In genomic region chr2:27703638-27704341, GRCh38 we compare ENCODE assay signal across 8 cellular contexts. TPM values are rescaled to one million over a fixed set of nuclear protein-coding genes. Genes with fewer than 3 reads are reported as not detected.
DNase-seq lines count a peak whose midpoint lies in the region; ATAC-seq and TF ChIP-seq lines count a peak whose summit lies in the region.

No MANE protein-coding gene starts in this region.

- H3K27ac Mint-ChIP-seq in CD4-positive, alpha-beta T cell: no peak overlapping the region

- H3K9me3 Mint-ChIP-seq in CD4-positive, alpha-beta T cell: no peaks in the 10 kb centered on the region

- DNase-seq in CD4-positive, alpha-beta T cell: peak; percentile 71 to 84 (median 78)
- DNase-seq in HFF-Myc (ENCODE audit: extremely low read depth, low read depth) (peak; percentile 99), NCI-H510A (lab: John Stamatoyannopoulos, UW) (peak; percentile 21), cerebellar cortex (ENCODE audit: low spot score) (peak; percentile 87), left lung (peak in 1 of 2 donors; percentile 82)
- peak; percentile 81 for DNase-seq in activated CD4-positive, CD25-positive, alpha-beta regulatory T cell treated with anti-CD3 and anti-CD28 coated beads, Interleukin-2, amount 50 U/mL, for 72 hours
- peak; percentile 81 for DNase-seq in stimulated activated CD4-positive, alpha-beta T cell treated with anti-CD3 and anti-CD28 coated beads, Interleukin-4, amount 100 ng/mL, for 1 hour

- TF ChIP-seq CTCF in CD4-positive, alpha-beta T cell (IDR thresholded peaks at IDR 0.05): peak; percentile 97
- TF ChIP-seq CTCF in HFF-Myc (IDR thresholded peaks at IDR 0.05; ENCODE audit: low read depth, low read length, missing control alignments): peak; percentile 88
- TF ChIP-seq CTCF in left lung (IDR thresholded peaks at IDR 0.05): peak; percentile 90 to 95

- H3K4me1 ChIP-seq in left lung: peaks cover 23 to 60% of the 10 kb centered on the region in 2 donors

- H3K4me3 Mint-ChIP-seq in CD4-positive, alpha-beta T cell: no peak overlapping the region

- H3K36me3 ChIP-seq in left lung: no peaks in the 10 kb centered on the region

- no peak overlapping the region for H3K4me3 ChIP-seq in HFF-Myc (replicated peaks; ENCODE audit: low read depth, low read length)
- no peak overlapping the region for H3K4me3 ChIP-seq in left lung

- no peaks in the 10 kb centered on the region for H3K9me3 ChIP-seq in CD4-positive, alpha-beta T cell (ENCODE audit: control insufficient read depth, low read length)
- no peaks in the 10 kb centered on the region for H3K9me3 ChIP-seq in left lung

- no peaks in the 10 kb centered on the region for H3K27me3 Mint-ChIP-seq in CD4-positive, alpha-beta T cell

- peak; percentile 91 for ATAC-seq in CD4-positive, alpha-beta T cell (ENCODE audit: poor library complexity)
- ATAC-seq in left lung: peak; percentile 71
- no peak for ATAC-seq in HG03457 (IDR thresholded peaks at IDR 0.05; ENCODE audit: unreplicated experiment)

- no peaks in the 10 kb centered on the region for H3K36me3 Mint-ChIP-seq in CD4-positive, alpha-beta T cell (ENCODE audit: low read depth)

- no peaks in the 10 kb centered on the region for H3K27me3 ChIP-seq in CD4-positive, alpha-beta T cell (ENCODE audit: control insufficient read depth, insufficient read depth, low read length)
- no peaks in the 10 kb centered on the region for H3K27me3 ChIP-seq in left lung

- H3K27ac ChIP-seq in CD4-positive, alpha-beta T cell (ENCODE audit: low read depth, low read length): no peak overlapping the region
- peak overlapping the region in 1 of 2 donors; percentile 28 for H3K27ac ChIP-seq in left lung

- intact Hi-C loops in CD4-positive, alpha-beta T cell (cut with DNase I, micrococcal nuclease): loop anchor here (1.0 to 5.0 kb wide), 3 partner anchors 689 to 749 kb away; partner anchors contain the start of gene FOSL2 (in 1 of the 2)
- intact Hi-C loops in left lung (cut with DNase I): loop anchor here in 1 of 2 donors (5.0 to 10.0 kb wide), 2 partner anchors 691 to 749 kb away; partner anchors contain the start of gene FOSL2

- CTCF ChIA-PET in CD4-positive, alpha-beta T cell (lab: Charles Lee): interaction anchor here (0.5 to 2.5 kb wide), 22 partner anchors 9 to 1141 kb away, joined by 3 to 17 read pairs (median 3); partner anchors contain the start of genes SLC4A1AP and SUPT7L

- POLR2A ChIA-PET in CD4-positive, alpha-beta T cell (lab: Charles Lee): interaction anchor here (1.7 kb wide), 1 partner anchor 11 kb away, joined by 5 read pairs; no protein-coding TSS in a partner anchor

- H3K4me1 Mint-ChIP-seq in CD4-positive, alpha-beta T cell (ENCODE audit: low read depth): no peaks in the 10 kb centered on the region

RNA-seq across cellular contexts. Expression of gene SLC4A1AP, which starts 40.1 kb away (rescaled TPM):
- 10 to 100 TPM; 14.2 to 15.3 TPM for total RNA-seq in CD4-positive, alpha-beta T cell
- total RNA-seq in left lung: 10 to 100 TPM; 18.5 to 20.3 TPM

RNA-seq across cellular contexts. Expression of gene SUPT7L, which starts 40.4 kb away (rescaled TPM):
- total RNA-seq in CD4-positive, alpha-beta T cell: 10 to 100 TPM; 48.5 to 52.2 TPM
- 10 to 100 TPM; 30.8 to 32.2 TPM for total RNA-seq in left lung
